Comparison of ENCODE assay signal across 32 cellular contexts in genomic region chr3:83302091-83302490, GRCh38.
DNase-seq lines count a peak whose midpoint lies in the region; ATAC-seq, FAIRE-seq and TF ChIP-seq lines count a peak whose summit lies in the region.
"Had no signal": no experiment of that assay in that cellular context is flagged by ENCODE, and none has a peak within 500 bp of the region (broad histone marks: within the 10 kb centered on the region; RNA-seq: fewer than 3 reads in every experiment).

No MANE protein-coding gene starts in this region.

- no peaks in the 10 kb centered on the region for H4K20me1 ChIP-seq in HepG2 (ENCODE audit: insufficient read depth, low read length)
- no peaks in the 10 kb centered on the region for H4K20me1 ChIP-seq in K562 (replicated peaks; ENCODE audit: control insufficient read depth, insufficient read depth, low read length)
- H4K20me1 ChIP-seq: BLaER1; BLaER1 treated with 17β-estradiol and CSF1 and Interleukin-3, amounts not matched to agents 10 nM and 100 nM had no signal

- DNase-seq in HepG2 (ENCODE audit: low spot score) (no peak), right lobe of liver (no peak), A549 (ENCODE audit: low read depth in 1 of 2, low spot score in 1 of 2) (no peak), K562 (ENCODE audit: extremely low read depth in 1 of 4, low spot score in 3 of 4) (no peak), CD1c-positive myeloid dendritic cell (ENCODE audit: extremely low spot score) (no peak), iPS-NIHi11 (ENCODE audit: low spot score) (no peak)
- DNase-seq: 8988T; ACHN; AML-193; BE2C; C1 segment of cervical spinal cord; Caco-2; Calu3; CD4-positive, alpha-beta memory T cell; CD4-positive, alpha-beta T cell; CD4-positive, CD25-positive, alpha-beta regulatory T cell; CD8-positive, alpha-beta memory T cell; CD8-positive, alpha-beta T cell; COR-L47; DMS 273 treated with DMSO at 0.1 percent for 48 hours; DMS153; DMS53; DMS79; DMS79 treated with DMSO at 0.1 percent for 48 hours; DND-41; EL had no signal

- H2AFZ ChIP-seq in HepG2 (ENCODE audit: low read length) (no peak overlapping the region), K562 (ENCODE audit: low read depth, low read length) (no peak overlapping the region)

- no peak overlapping the region for H3K4me3 ChIP-seq in HepG2 (replicated peaks in 1 of 3; ENCODE audit: insufficient read depth in 1 of 3, low read depth in 2 of 3, low read length in 3 of 3)
- H3K4me3 ChIP-seq in right lobe of liver: no peak overlapping the region
- H3K4me3 ChIP-seq in A549: no peak overlapping the region
- no peak overlapping the region for H3K4me3 ChIP-seq in K562
- H3K4me3 ChIP-seq: BLaER1; BLaER1 treated with 17β-estradiol and CSF1 and Interleukin-3, amounts not matched to agents 10 nM and 100 nM had no signal

- FAIRE-seq in HepG2 (lab: Jason Lieb, UNC) (no peak), A549 (lab: Jason Lieb, UNC) (no peak), K562 (lab: Jason Lieb, UNC) (no peak)
- FAIRE-seq: A204.1, D721Med had no signal

- CTCF ChIA-PET in HepG2 (lab: Yijun Ruan, JAX; ENCODE audit: low intra/inter-chr PET ratio, low total read pairs) (no interaction called here), A549 (lab: Yijun Ruan, JAX) (no interaction called here), K562 (lab: Yijun Ruan, JAX; ENCODE audit: low intra/inter-chr PET ratio) (no interaction called here)

- no peak overlapping the region for H3K4me2 ChIP-seq in HepG2 (ENCODE audit: low read depth, low read length)
- H3K4me2 ChIP-seq in A549: no peak overlapping the region
- H3K4me2 ChIP-seq in K562 (ENCODE audit: insufficient read depth, low read length): no peak overlapping the region
- H3K4me2 ChIP-seq: BLaER1; BLaER1 treated with 17β-estradiol and CSF1 and Interleukin-3, amounts not matched to agents 10 nM and 100 nM had no signal

- intact Hi-C loops in HepG2 (cut with micrococcal nuclease; ENCODE audit: unreplicated experiment): no loop called here
- intact Hi-C loops in right lobe of liver (cut with DNase I): no loop called here
- intact Hi-C loops in K562 (cut with micrococcal nuclease): no loop called here

- TF ChIP-seq CTCF in HepG2 (CRISPR knock-in tag; IDR thresholded peaks at IDR 0.05): no peak
- TF ChIP-seq CTCF in right lobe of liver (IDR thresholded peaks at IDR 0.05): no peak
- no peak for TF ChIP-seq CTCF in A549 (IDR thresholded peaks at IDR 0.05)
- no peak for TF ChIP-seq CTCF in K562 (IDR thresholded peaks at IDR 0.05 in 2 of 3, conservative IDR thresholded peaks at IDR 0.05 in 1 of 3; ENCODE audit: insufficient read depth in 2 of 3, low read depth in 1 of 3, low read length in 3 of 3)

- BruUV-seq in HepG2 (replicated peaks; lab: Mats Ljungman, UMichigan): no TSS peak
- BruUV-seq in K562 (replicated peaks; lab: Mats Ljungman, UMichigan): no TSS peak

- H3K27ac ChIP-seq in HepG2 (ENCODE audit: extremely low read length, insufficient read depth, low read length) (no peak overlapping the region), right lobe of liver (no peak overlapping the region), A549 (no peak overlapping the region), K562 (ENCODE audit: extremely low read depth, low read depth, low read length) (no peak overlapping the region)
- H3K27ac ChIP-seq: 22Rv1; BLaER1; BLaER1 treated with 17β-estradiol and CSF1 and Interleukin-3, amounts not matched to agents 10 nM and 100 nM; C4-2B had no signal

- TF ChIP-seq EP300 in HepG2 (IDR thresholded peaks at IDR 0.05; ENCODE audit: low read depth in 2 of 2, low read length in 2 of 2) (no peak), HepG2 (CRISPR knock-in tag; IDR thresholded peaks at IDR 0.05; ENCODE audit: borderline replicate concordance) (no peak), A549 (IDR thresholded peaks at IDR 0.05) (no peak), K562 (IDR thresholded peaks at IDR 0.05; ENCODE audit: low read length) (no peak)

- no peaks in the 10 kb centered on the region for H3K9me3 ChIP-seq in HepG2 (ENCODE audit: low read length)
- no peaks in the 10 kb centered on the region for H3K9me3 ChIP-seq in right lobe of liver
- H3K9me3 ChIP-seq in A549: no peaks in the 10 kb centered on the region
- no peaks in the 10 kb centered on the region for H3K9me3 ChIP-seq in K562 (replicated peaks; ENCODE audit: control insufficient read depth, insufficient read depth, low read depth, low read length)
- H3K9me3 ChIP-seq: BE2C; BLaER1; BLaER1 treated with 17β-estradiol and CSF1 and Interleukin-3, amounts not matched to agents 10 nM and 100 nM; Caco-2 had no signal

- no peaks in the 10 kb centered on the region for H3K79me2 ChIP-seq in HepG2 (ENCODE audit: insufficient read depth, low read length)
- H3K79me2 ChIP-seq in K562 (ENCODE audit: control insufficient read depth, insufficient read depth, low read length): no peaks in the 10 kb centered on the region

- no peaks in the 10 kb centered on the region for H3K36me3 ChIP-seq in HepG2 (replicated peaks in 1 of 2; ENCODE audit: control insufficient read depth in 1 of 2, insufficient read depth in 2 of 2, low read length in 2 of 2)
- H3K36me3 ChIP-seq in right lobe of liver: no peaks in the 10 kb centered on the region
- no peaks in the 10 kb centered on the region for H3K36me3 ChIP-seq in K562 (ENCODE audit: control insufficient read depth, insufficient read depth, low read length)
- H3K36me3 ChIP-seq: BE2C; BLaER1; BLaER1 treated with 17β-estradiol and CSF1 and Interleukin-3, amounts not matched to agents 10 nM and 100 nM had no signal

- no peaks in the 10 kb centered on the region for H3K4me1 ChIP-seq in HepG2 (ENCODE audit: insufficient read depth, low read length)
- H3K4me1 ChIP-seq in right lobe of liver: no peaks in the 10 kb centered on the region
- no peaks in the 10 kb centered on the region for H3K4me1 ChIP-seq in A549
- no peaks in the 10 kb centered on the region for H3K4me1 ChIP-seq in K562 (replicated peaks in 1 of 2; ENCODE audit: control insufficient read depth in 2 of 2, insufficient read depth in 2 of 2, low read length in 2 of 2)
- H3K4me1 ChIP-seq: BE2C; BLaER1; BLaER1 treated with 17β-estradiol and CSF1 and Interleukin-3, amounts not matched to agents 10 nM and 100 nM; Caco-2 had no signal

- ATAC-seq in HepG2 (no peak), right lobe of liver (no peak), A549 (no peak), K562 (no peak)
- ATAC-seq: CD8-positive, alpha-beta T cell had no signal

- in situ Hi-C loops in HepG2 (cut with HindIII; ENCODE audit: extremely low pct_ligation_motif_present, low pct_unique_long_range_greater_than_20kb): no loop called here
- in situ Hi-C loops in K562 (cut with MboI): no loop called here

- no peaks in the 10 kb centered on the region for H3K9me1 ChIP-seq in K562 (ENCODE audit: control insufficient read depth, insufficient read depth, low read length)

- TF ChIP-seq POLR2A in HepG2 (IDR thresholded peaks at IDR 0.05; ENCODE audit: insufficient read depth in 1 of 2, low read depth in 2 of 2, low read length in 2 of 2): no peak
- TF ChIP-seq POLR2A in right lobe of liver (IDR thresholded peaks at IDR 0.05): no peak
- no peak for TF ChIP-seq POLR2A in A549 (IDR thresholded peaks at IDR 0.05; ENCODE audit: low read length)
- no peak for TF ChIP-seq POLR2A in K562 (conservative IDR thresholded peaks at IDR 0.05)

- TF ChIP-seq RAD21 in HepG2 (CRISPR knock-in tag; IDR thresholded peaks at IDR 0.05) (no peak), A549 (conservative IDR thresholded peaks at IDR 0.05 in 1 of 2, IDR thresholded peaks at IDR 0.05 in 1 of 2) (no peak), K562 (CRISPR knock-in tag; conservative IDR thresholded peaks at IDR 0.05 in 1 of 2, IDR thresholded peaks at IDR 0.05 in 1 of 2) (no peak)

- POLR2A ChIA-PET in HepG2 (lab: Yijun Ruan, JAX) (no interaction called here), A549 (lab: Yijun Ruan, JAX) (no interaction called here), K562 (lab: Yijun Ruan, JAX) (no interaction called here)

- H3K9ac ChIP-seq in HepG2 (ENCODE audit: insufficient read depth, low read depth, low read length): no peak overlapping the region
- H3K9ac ChIP-seq in K562 (ENCODE audit: insufficient read depth in 1 of 2, low read depth in 2 of 2, low read length in 2 of 2): no peak overlapping the region
- H3K9ac ChIP-seq: BLaER1; BLaER1 treated with 17β-estradiol and CSF1 and Interleukin-3, amounts not matched to agents 10 nM and 100 nM had no signal

- H3K27me3 ChIP-seq in HepG2 (ENCODE audit: control insufficient read depth in 1 of 2, insufficient read depth in 2 of 2, low read length in 2 of 2) (no peaks in the 10 kb centered on the region), right lobe of liver (no peaks in the 10 kb centered on the region), K562 (ENCODE audit: control insufficient read depth in 2 of 2, insufficient read depth in 2 of 2, low read length in 2 of 2) (no peaks in the 10 kb centered on the region)
- H3K27me3 ChIP-seq: BE2C; BLaER1; BLaER1 treated with 17β-estradiol and CSF1 and Interleukin-3, amounts not matched to agents 10 nM and 100 nM had no signal

TF ChIP-seq in HepG2, 621 proteins besides CTCF, POLR2A, EP300 and RAD21 (continues in another document):
- no peak for TF ChIP-seq YY1 (IDR thresholded peaks at IDR 0.05; ENCODE audit: insufficient read depth, insufficient replicate concordance, low read depth, low read length)
- peak; percentile 45; the same call in 1 of the 2 replicates for TF ChIP-seq MAFF (IDR thresholded peaks at IDR 0.05; ENCODE audit: low read depth, low read length)
- no peak for TF ChIP-seq ZIK1 (CRISPR knock-in tag; IDR thresholded peaks at IDR 0.05; ENCODE audit: borderline replicate concordance, low read depth)
- no peak for TF ChIP-seq CCDC6 (CRISPR knock-in tag; IDR thresholded peaks at IDR 0.05)
- TF ChIP-seq ZNF629 (CRISPR knock-in tag; conservative IDR thresholded peaks at IDR 0.05): no peak

TF ChIP-seq in A549, 52 proteins besides CTCF, POLR2A, EP300 and RAD21 (continues in another document):
- TF ChIP-seq E2F6 (IDR thresholded peaks at IDR 0.05; ENCODE audit: borderline replicate concordance, low read depth) (no peak), KDM1A (IDR thresholded peaks at IDR 0.05; ENCODE audit: low read depth) (no peak), MAFK (IDR thresholded peaks at IDR 0.05; ENCODE audit: partially characterized antibody) (peak; percentile 22)

TF ChIP-seq in K562, 482 proteins besides CTCF, POLR2A, EP300 and RAD21:
- TF ChIP-seq RNF2 (IDR thresholded peaks at IDR 0.05) (no peak), ZNF316 (IDR thresholded peaks at IDR 0.05) (peak; percentile 14; the same call in 1 of the 2 replicates)

Comparison
In these comparisons a context has a peak if more than half of its experiments do, and no peak if none do; other contexts are left out.
1. Of the 241 proteins assayed by ChIP-seq in both HepG2 and K562: peak only in HepG2: MAFF and MAFK; only in K562: none; in both: none; in neither: 239.